1 cellular context compared by ENCODE assay signal in the genomic region with DNA sequence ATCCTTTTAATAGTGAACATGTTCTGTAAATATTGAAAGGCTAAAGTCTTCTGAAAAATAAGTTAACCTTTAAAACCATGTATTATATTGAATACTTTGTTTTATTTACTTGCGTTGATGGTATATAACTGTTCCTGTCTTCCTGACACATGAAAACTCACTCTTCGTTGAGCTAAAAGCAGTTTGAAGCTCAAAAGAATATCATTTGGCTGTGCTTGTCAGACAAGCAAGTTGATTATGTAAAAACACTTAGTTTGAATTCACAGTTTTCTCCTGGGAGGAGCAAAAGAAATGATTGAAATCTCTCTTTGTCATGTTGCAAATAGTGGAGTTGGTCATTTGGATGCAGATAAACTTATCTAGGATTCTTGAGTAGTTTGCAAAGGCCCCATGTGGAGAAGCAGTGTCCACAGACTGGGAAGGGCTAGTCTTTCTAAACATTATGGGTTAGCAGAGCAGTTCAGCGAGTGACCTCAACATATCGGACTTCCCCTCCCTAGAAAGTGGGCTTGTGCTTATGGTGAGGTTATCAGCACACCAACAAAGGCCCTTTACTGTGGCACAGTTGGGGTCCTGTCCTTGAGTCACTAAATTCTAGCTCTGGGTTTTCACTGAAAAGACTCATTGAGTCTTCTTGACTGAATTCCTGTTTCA.
TF ChIP-seq lines count a peak whose summit lies in the region.

No MANE protein-coding gene starts in this region.

TF ChIP-seq in GM23338, 12 proteins besides CTCF, POLR2A, EP300 and RAD21 (continued from another document):
- TF ChIP-seq ZNF462 (CRISPR knock-in tag; IDR thresholded peaks at IDR 0.05): 0 out of 2 replicates have a peak, but pooled peaks have one; percentile 4
